Comparison of ENCODE assay signal across 17 cellular contexts in the genomic region with DNA sequence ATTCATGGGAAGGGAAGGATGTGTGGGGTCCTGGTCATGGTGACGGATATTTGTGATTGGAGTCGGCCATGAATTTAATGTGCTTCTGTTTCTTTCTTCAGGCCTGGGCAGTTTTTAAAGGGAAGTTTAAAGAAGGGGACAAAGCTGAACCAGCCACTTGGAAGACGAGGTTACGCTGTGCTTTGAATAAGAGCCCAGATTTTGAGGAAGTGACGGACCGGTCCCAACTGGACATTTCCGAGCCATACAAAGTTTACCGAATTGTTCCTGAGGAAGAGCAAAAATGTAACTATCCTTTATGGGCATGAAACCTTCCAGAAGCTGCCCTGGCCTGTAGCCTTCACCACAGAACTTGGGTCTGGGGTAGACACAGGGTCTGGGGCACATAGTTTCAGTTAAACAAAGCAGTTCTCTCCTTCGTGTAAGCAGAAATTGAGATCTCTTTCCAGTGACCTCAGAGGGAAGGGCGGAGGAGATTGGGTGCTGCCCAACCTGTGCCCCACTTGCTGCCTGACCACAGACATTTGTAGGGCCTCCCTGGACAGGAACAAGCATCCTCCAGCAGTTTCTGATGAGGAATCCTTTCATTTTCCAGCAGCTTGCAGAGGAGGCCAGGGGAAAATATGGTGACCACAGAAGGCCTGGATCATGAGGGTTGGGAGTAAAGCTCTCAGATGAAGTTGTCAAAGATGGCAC. TPM values are rescaled to one million over a fixed set of nuclear protein-coding genes. Genes with fewer than 3 reads are reported as not detected.
DNase-seq lines count a peak whose midpoint lies in the region; ATAC-seq and TF ChIP-seq lines count a peak whose summit lies in the region.
"Had no signal": no experiment of that assay in that cellular context is flagged by ENCODE, and none has a peak within 500 bp of the region (broad histone marks: within the 10 kb centered on the region; RNA-seq: fewer than 3 reads in every experiment).

No MANE protein-coding gene starts in this region.

- peak; percentile 47 for ATAC-seq in left lung
- ATAC-seq in thoracic aorta (ENCODE audit: insufficient number of reproducible peaks, low FRiP score, low read depth), result no peak
- ATAC-seq: A549 had no signal

- H3K36me3 ChIP-seq in left lung, result peaks cover 0 to 35% of the 10 kb centered on the region in 2 donors
- H3K36me3 ChIP-seq in thoracic aorta, result no peaks in the 10 kb centered on the region
- H3K36me3 ChIP-seq: thyroid gland had no signal

- H3K4me1 ChIP-seq in left lung (peaks cover 3 to 86% of the 10 kb centered on the region in 2 donors), thoracic aorta (ENCODE audit: control insufficient read depth in 1 of 2, low read depth in 2 of 2) (no peaks in the 10 kb centered on the region)
- H3K4me1 ChIP-seq: A549, thyroid gland had no signal

- peak overlapping the region; percentile 39 for H3K27ac Mint-ChIP-seq in activated T-cell treated with anti-CD3 and anti-CD28 coated beads, Interleukin-2, amount 50 U/mL, for 24 hours
- H3K27ac Mint-ChIP-seq in activated naive CD8-positive, alpha-beta T cell, result peak overlapping the region; percentile 6
- H3K27ac Mint-ChIP-seq: activated T-helper 1 cell treated with anti-CD3 and anti-CD28 coated beads, Interleukin-12 subunit alpha, Interleukin-12 subunit beta, Interleukin-2, Interleukin-4 antibody, amounts not matched to agents 30 ng/mL and 10 ng/mL and 1 ng/mL, durations not matched to agents 14 hours and 24 hours and 36 hours; brain had no signal

- no peaks in the 10 kb centered on the region for H3K27me3 ChIP-seq in left lung
- no peaks in the 10 kb centered on the region for H3K27me3 ChIP-seq in thoracic aorta (replicated peaks; ENCODE audit: insufficient read depth)
- H3K27me3 ChIP-seq: thyroid gland had no signal

- peaks cover 97% of the 10 kb centered on the region for H3K36me3 Mint-ChIP-seq in activated T-cell treated with anti-CD3 and anti-CD28 coated beads, Interleukin-2, amount 50 U/mL, for 24 hours (ENCODE audit: low read depth)
- peaks cover 31% of the 10 kb centered on the region for H3K36me3 Mint-ChIP-seq in activated naive CD8-positive, alpha-beta T cell
- H3K36me3 Mint-ChIP-seq: brain had no signal

- H3K4me3 ChIP-seq in left lung (no peak overlapping the region), thoracic aorta (no peak overlapping the region)
- H3K4me3 ChIP-seq: A549, thyroid gland had no signal

- intact Hi-C loops in left lung (cut with DNase I), result no loop called here

- no peaks in the 10 kb centered on the region for H3K9me3 Mint-ChIP-seq in activated T-cell treated with anti-CD3 and anti-CD28 coated beads, Interleukin-2, amount 50 U/mL, for 24 hours
- H3K9me3 Mint-ChIP-seq in activated naive CD8-positive, alpha-beta T cell (ENCODE audit: low read depth), result no peaks in the 10 kb centered on the region
- H3K9me3 Mint-ChIP-seq: activated T-helper 1 cell treated with anti-CD3 and anti-CD28 coated beads, Interleukin-12 subunit alpha, Interleukin-12 subunit beta, Interleukin-2, Interleukin-4 antibody, amounts not matched to agents 30 ng/mL and 10 ng/mL and 1 ng/mL, durations not matched to agents 14 hours and 24 hours and 36 hours; nephron had no signal

- DNase-seq in activated T-cell treated with anti-CD3 and anti-CD28 coated beads, Interleukin-2, amount 50 U/mL, for 24 hours, result peak; percentile 20
- no peak for DNase-seq in activated T-cell treated with anti-CD3 and anti-CD28 coated beads for 4 hours
- no peak for DNase-seq in left lung
- DNase-seq in thoracic aorta (ENCODE audit: low spot score), result no peak
- no peak for DNase-seq in RKO (ENCODE audit: low spot score)
- DNase-seq in NCI-H146 (lab: John Stamatoyannopoulos, UW), result no peak
- no peak for DNase-seq in COLO829 (ENCODE audit: low spot score)
- DNase-seq: activated CD4-positive, CD25-positive, alpha-beta regulatory T cell treated with anti-CD3 and anti-CD28 coated beads, Interleukin-2, amount 50 U/mL, for 72 hours; foreskin melanocyte; islet precursor cell; NCI-H2081 treated with DMSO at 0.1 percent for 48 hours; thyroid gland had no signal

- H3K27ac ChIP-seq in left lung (peak overlapping the region; percentile 50 to 77), thoracic aorta (peak overlapping the region; percentile 3 to 44)
- H3K27ac ChIP-seq: A549, thyroid gland had no signal

- TF ChIP-seq CTCF in left lung (IDR thresholded peaks at IDR 0.05), result no peak
- no peak for TF ChIP-seq CTCF in thoracic aorta (IDR thresholded peaks at IDR 0.05)

- H3K4me3 Mint-ChIP-seq in activated T-cell treated with anti-CD3 and anti-CD28 coated beads, Interleukin-2, amount 50 U/mL, for 24 hours, result no peak overlapping the region
- no peak overlapping the region for H3K4me3 Mint-ChIP-seq in activated naive CD8-positive, alpha-beta T cell
- H3K4me3 Mint-ChIP-seq: activated T-helper 1 cell treated with anti-CD3 and anti-CD28 coated beads, Interleukin-12 subunit alpha, Interleukin-12 subunit beta, Interleukin-2, Interleukin-4 antibody, amounts not matched to agents 30 ng/mL and 10 ng/mL and 1 ng/mL, durations not matched to agents 14 hours and 24 hours and 36 hours; nephron had no signal

- H3K9me3 ChIP-seq in left lung (no peaks in the 10 kb centered on the region), thoracic aorta (no peaks in the 10 kb centered on the region)
- H3K9me3 ChIP-seq: thyroid gland had no signal

- H3K27me3 Mint-ChIP-seq in activated T-cell treated with anti-CD3 and anti-CD28 coated beads, Interleukin-2, amount 50 U/mL, for 24 hours, result no peaks in the 10 kb centered on the region
- H3K27me3 Mint-ChIP-seq in activated naive CD8-positive, alpha-beta T cell, result no peaks in the 10 kb centered on the region

- peaks cover 72% of the 10 kb centered on the region for H3K4me1 Mint-ChIP-seq in activated T-cell treated with anti-CD3 and anti-CD28 coated beads, Interleukin-2, amount 50 U/mL, for 24 hours (ENCODE audit: low read depth)
- peaks cover 38% of the 10 kb centered on the region for H3K4me1 Mint-ChIP-seq in activated naive CD8-positive, alpha-beta T cell (ENCODE audit: low read depth)

RNA-seq across cellular contexts. Expression of a gene that starts 10.1 kb away (rescaled TPM):
- total RNA-seq in left lung, result 10 to 100 TPM; 24.4 to 33.6 TPM
- 10 to 100 TPM; 27.0 to 28.8 TPM for total RNA-seq in thoracic aorta
